Comparison of ENCODE assay signal across 1 cellular context in the genomic region with DNA sequence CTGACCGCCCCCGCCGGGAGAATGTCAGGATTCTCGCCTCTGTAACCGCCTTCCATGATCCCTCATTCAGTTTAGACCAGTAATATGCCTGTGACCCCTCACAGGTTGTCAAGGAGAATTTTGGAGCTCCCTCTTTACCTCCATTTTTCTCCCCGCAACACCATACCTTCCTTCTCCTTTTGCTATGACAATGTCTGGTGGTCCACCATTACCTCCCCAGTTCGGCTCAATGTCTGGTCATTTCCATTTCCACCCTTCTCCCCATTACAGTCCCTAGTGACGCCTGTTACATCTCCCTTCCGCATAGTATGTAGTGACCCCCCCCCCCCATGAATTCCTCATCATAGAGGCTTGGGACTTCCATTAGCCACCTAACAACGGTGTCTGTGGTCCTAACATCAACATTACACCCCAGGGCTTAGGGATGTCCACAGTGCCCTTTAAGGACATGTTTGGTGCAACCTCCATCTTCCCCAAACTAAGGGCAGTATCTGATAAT.
TF ChIP-seq lines count a peak whose summit lies in the region.

No MANE protein-coding gene starts in this region.

TF ChIP-seq in K562, 482 proteins besides CTCF, POLR2A, EP300 and RAD21 (continued from another document):
- no peak for TF ChIP-seq MEF2A (IDR thresholded peaks at IDR 0.05; ENCODE audit: control insufficient read depth, low read depth, low read length)
- TF ChIP-seq ZNF3 (CRISPR knock-in tag; IDR thresholded peaks at IDR 0.05), result no peak
- no peak for TF ChIP-seq RBM15 (IDR thresholded peaks at IDR 0.05; ENCODE audit: insufficient read depth, low read length)
- no peak for TF ChIP-seq ATF7 (IDR thresholded peaks at IDR 0.05)
- no peak for TF ChIP-seq ZSCAN32 (CRISPR knock-in tag; IDR thresholded peaks at IDR 0.05)
- 0 out of 2 replicates have a peak, but pooled peaks have one; percentile 2 for TF ChIP-seq TAL1 (IDR thresholded peaks at IDR 0.05)
- 0 out of 2 replicates have a peak, but pooled peaks have one; percentile 33 for TF ChIP-seq RFX1 (IDR thresholded peaks at IDR 0.05)
- TF ChIP-seq ARID2 (IDR thresholded peaks at IDR 0.05), result no peak
- TF ChIP-seq HDAC1 (IDR thresholded peaks at IDR 0.05), result no peak; a peak in 1 of 4 replicates
- TF ChIP-seq, protein P1, sequence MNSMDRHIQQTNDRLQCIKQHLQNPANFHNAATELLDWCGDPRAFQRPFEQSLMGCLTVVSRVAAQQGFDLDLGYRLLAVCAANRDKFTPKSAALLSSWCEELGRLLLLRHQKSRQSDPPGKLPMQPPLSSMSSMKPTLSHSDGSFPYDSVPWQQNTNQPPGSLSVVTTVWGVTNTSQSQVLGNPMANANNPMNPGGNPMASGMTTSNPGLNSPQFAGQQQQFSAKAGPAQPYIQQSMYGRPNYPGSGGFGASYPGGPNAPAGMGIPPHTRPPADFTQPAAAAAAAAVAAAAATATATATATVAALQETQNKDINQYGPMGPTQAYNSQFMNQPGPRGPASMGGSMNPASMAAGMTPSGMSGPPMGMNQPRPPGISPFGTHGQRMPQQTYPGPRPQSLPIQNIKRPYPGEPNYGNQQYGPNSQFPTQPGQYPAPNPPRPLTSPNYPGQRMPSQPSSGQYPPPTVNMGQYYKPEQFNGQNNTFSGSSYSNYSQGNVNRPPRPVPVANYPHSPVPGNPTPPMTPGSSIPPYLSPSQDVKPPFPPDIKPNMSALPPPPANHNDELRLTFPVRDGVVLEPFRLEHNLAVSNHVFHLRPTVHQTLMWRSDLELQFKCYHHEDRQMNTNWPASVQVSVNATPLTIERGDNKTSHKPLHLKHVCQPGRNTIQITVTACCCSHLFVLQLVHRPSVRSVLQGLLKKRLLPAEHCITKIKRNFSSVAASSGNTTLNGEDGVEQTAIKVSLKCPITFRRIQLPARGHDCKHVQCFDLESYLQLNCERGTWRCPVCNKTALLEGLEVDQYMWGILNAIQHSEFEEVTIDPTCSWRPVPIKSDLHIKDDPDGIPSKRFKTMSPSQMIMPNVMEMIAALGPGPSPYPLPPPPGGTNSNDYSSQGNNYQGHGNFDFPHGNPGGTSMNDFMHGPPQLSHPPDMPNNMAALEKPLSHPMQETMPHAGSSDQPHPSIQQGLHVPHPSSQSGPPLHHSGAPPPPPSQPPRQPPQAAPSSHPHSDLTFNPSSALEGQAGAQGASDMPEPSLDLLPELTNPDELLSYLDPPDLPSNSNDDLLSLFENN (IDR thresholded peaks at IDR 0.05; ENCODE audit: low read depth in 2 of 2, low read length in 2 of 2), result no peak
